Comparison of ENCODE assay signal across 8 cellular contexts in the genomic region with DNA sequence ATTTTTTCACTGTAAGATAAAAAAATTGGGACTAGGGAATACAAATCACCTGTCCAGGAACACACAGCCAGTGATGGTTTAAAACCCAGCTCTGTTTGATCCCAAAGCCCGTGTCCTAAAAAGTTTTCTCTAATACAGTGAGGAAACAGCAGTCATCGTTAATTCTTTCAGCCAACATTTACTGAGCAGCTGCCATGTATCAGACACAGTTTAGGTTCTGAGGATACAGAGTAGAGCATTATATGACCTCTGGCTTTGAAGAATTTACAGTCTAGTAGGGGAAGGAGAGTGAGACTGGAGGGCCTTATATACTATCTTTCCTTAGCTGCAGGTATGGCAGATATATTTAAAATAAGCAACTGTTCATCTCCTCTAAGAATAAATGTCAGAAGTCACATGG.
"Had no signal": no experiment of that assay in that cellular context is flagged by ENCODE, and none has a peak within 500 bp of the region (broad histone marks: within the 10 kb centered on the region; RNA-seq: fewer than 3 reads in every experiment).

No MANE protein-coding gene starts in this region.

- H3K4me1 ChIP-seq: transverse colon had no signal

- H3K36me3 ChIP-seq: cardiac muscle cell, ovary, transverse colon had no signal

- H3K27ac ChIP-seq: cardiac muscle cell, transverse colon had no signal

- H3K27me3 ChIP-seq: cardiac muscle cell, ovary, transverse colon had no signal

- H3K4me3 ChIP-seq: cardiac muscle cell, skin epidermis, transverse colon had no signal

- H3K9me3 ChIP-seq: ovary, transverse colon had no signal

- ATAC-seq: left colon had no signal

- DNase-seq: activated naive CD4-positive, alpha-beta T cell treated with anti-CD3 and anti-CD28 coated beads, Interleukin-2, amount 10 ng/mL, durations not matched to agents 7 days and 5 days; hypothalamus; left colon; ovary; T-helper 2 cell; transverse colon had no signal
